In genomic region chr18:69992776-69993175, GRCh38 we compare ENCODE assay signal across 21 cellular contexts. TPM values are rescaled to one million over a fixed set of nuclear protein-coding genes. Genes with fewer than 3 reads are reported as not detected.
A peak's percentile ranks its signal among the peaks of the same experiment; 100 is the strongest.
DNase-seq lines count a peak whose midpoint lies in the region; ATAC-seq and TF ChIP-seq lines count a peak whose summit lies in the region.
"Had no signal": no experiment of that assay in that cellular context is flagged by ENCODE, and none has a peak within 500 bp of the region (broad histone marks: within the 10 kb centered on the region; RNA-seq: fewer than 3 reads in every experiment).

No MANE protein-coding gene starts in this region.

- TF ChIP-seq CTCF in AG10803 (conservative IDR thresholded peaks at IDR 0.05; ENCODE audit: low read length) (no peak), fibroblast of the aortic adventitia (IDR thresholded peaks at IDR 0.05; ENCODE audit: insufficient read depth, low read length) (no peak), BE2C (IDR thresholded peaks at IDR 0.05; ENCODE audit: low read depth, low read length) (no peak), vagina (IDR thresholded peaks at IDR 0.05) (no peak)

- CTCF ChIA-PET in activated naive CD4-positive, alpha-beta T cell treated with anti-CD3 and anti-CD28 coated beads for 36 hours (lab: Charles Lee), result interaction anchor here (1.3 kb wide), 1 partner anchor 24 kb away, joined by 3 read pairs; no protein-coding TSS in a partner anchor

- peaks cover 9% of the 10 kb centered on the region for H3K4me1 Mint-ChIP-seq in activated T-helper 17 cell treated with anti-CD3 and anti-CD28 coated beads, Interleukin-2, amount 50 U/mL, for 72 hours
- peaks cover 18% of the 10 kb centered on the region for H3K4me1 Mint-ChIP-seq in activated naive CD4-positive, alpha-beta T cell treated with anti-CD3 and anti-CD28 coated beads for 36 hours (ENCODE audit: low read depth)

- no peaks in the 10 kb centered on the region for H3K9me3 ChIP-seq in BE2C
- H3K9me3 ChIP-seq in vagina, result peaks cover 12% of the 10 kb centered on the region
- H3K9me3 ChIP-seq: A549, colonic mucosa, neutrophil, uterus had no signal

- no peaks in the 10 kb centered on the region for H3K27me3 ChIP-seq in BE2C
- H3K27me3 ChIP-seq in vagina, result no peaks in the 10 kb centered on the region
- H3K27me3 ChIP-seq: colonic mucosa, neutrophil, suprapubic skin, uterus had no signal

- no peak for TF ChIP-seq POLR2A in vagina (IDR thresholded peaks at IDR 0.05)

- H3K36me3 Mint-ChIP-seq in activated T-helper 17 cell treated with anti-CD3 and anti-CD28 coated beads, Interleukin-2, amount 50 U/mL, for 72 hours (ENCODE audit: low read depth), result peaks cover 18% of the 10 kb centered on the region
- peaks cover 56% of the 10 kb centered on the region for H3K36me3 Mint-ChIP-seq in activated naive CD4-positive, alpha-beta T cell treated with anti-CD3 and anti-CD28 coated beads for 36 hours (ENCODE audit: low read depth)

- H3K27me3 Mint-ChIP-seq in activated T-helper 17 cell treated with anti-CD3 and anti-CD28 coated beads, Interleukin-2, amount 50 U/mL, for 72 hours, result no peaks in the 10 kb centered on the region
- H3K27me3 Mint-ChIP-seq in activated naive CD4-positive, alpha-beta T cell treated with anti-CD3 and anti-CD28 coated beads for 36 hours (ENCODE audit: low read depth), result no peaks in the 10 kb centered on the region
- H3K27me3 Mint-ChIP-seq: activated CD4-positive, alpha-beta memory T cell treated with anti-CD3 and anti-CD28 coated beads for 36 hours; activated naive CD4-positive, alpha-beta T cell treated with anti-CD3 and anti-CD28 coated beads, Interleukin-2, amount 10 ng/mL, durations not matched to agents 7 days and 5 days; T-helper 17 cell had no signal

- H3K36me3 ChIP-seq in BE2C, result no peaks in the 10 kb centered on the region
- peaks cover 0 to 10% of the 10 kb centered on the region in 2 donors for H3K36me3 ChIP-seq in vagina
- H3K36me3 ChIP-seq: colonic mucosa, neutrophil, uterus had no signal

- no peak overlapping the region for H3K27ac Mint-ChIP-seq in activated T-helper 17 cell treated with anti-CD3 and anti-CD28 coated beads, Interleukin-2, amount 50 U/mL, for 72 hours
- no peak overlapping the region for H3K27ac Mint-ChIP-seq in activated naive CD4-positive, alpha-beta T cell treated with anti-CD3 and anti-CD28 coated beads for 36 hours
- H3K27ac Mint-ChIP-seq: activated CD4-positive, alpha-beta memory T cell treated with anti-CD3 and anti-CD28 coated beads for 36 hours; activated naive CD4-positive, alpha-beta T cell treated with anti-CD3 and anti-CD28 coated beads, Interleukin-2, amount 10 ng/mL, durations not matched to agents 7 days and 5 days; T-helper 17 cell had no signal

- no peak overlapping the region for H3K27ac ChIP-seq in vagina
- H3K27ac ChIP-seq: A549, C4-2B, colonic mucosa, neutrophil, suprapubic skin, uterus had no signal

- H3K4me3 ChIP-seq in AG10803 (ENCODE audit: low read length) (no peak overlapping the region), fibroblast of the aortic adventitia (ENCODE audit: low read depth, low read length) (no peak overlapping the region), BE2C (ENCODE audit: low read depth, low read length) (no peak overlapping the region), vagina (no peak overlapping the region)
- H3K4me3 ChIP-seq: A549, colonic mucosa, suprapubic skin, uterus had no signal

- H3K9me3 Mint-ChIP-seq in activated T-helper 17 cell treated with anti-CD3 and anti-CD28 coated beads, Interleukin-2, amount 50 U/mL, for 72 hours, result peaks cover 17% of the 10 kb centered on the region
- peaks cover 23% of the 10 kb centered on the region for H3K9me3 Mint-ChIP-seq in activated naive CD4-positive, alpha-beta T cell treated with anti-CD3 and anti-CD28 coated beads for 36 hours

- H3K4me3 Mint-ChIP-seq in activated T-helper 17 cell treated with anti-CD3 and anti-CD28 coated beads, Interleukin-2, amount 50 U/mL, for 72 hours, result no peak overlapping the region
- no peak overlapping the region for H3K4me3 Mint-ChIP-seq in activated naive CD4-positive, alpha-beta T cell treated with anti-CD3 and anti-CD28 coated beads for 36 hours
- H3K4me3 Mint-ChIP-seq: activated CD4-positive, alpha-beta memory T cell treated with anti-CD3 and anti-CD28 coated beads for 36 hours; activated naive CD4-positive, alpha-beta T cell treated with anti-CD3 and anti-CD28 coated beads, Interleukin-2, amount 10 ng/mL, durations not matched to agents 7 days and 5 days; T-helper 17 cell had no signal

- intact Hi-C loops in activated naive CD4-positive, alpha-beta T cell treated with anti-CD3 and anti-CD28 coated beads for 36 hours (cut with micrococcal nuclease), result no loop called here
- intact Hi-C loops in vagina (cut with DNase I), result no loop called here

- H3K4me1 ChIP-seq in BE2C (no peaks in the 10 kb centered on the region), vagina (no peaks in the 10 kb centered on the region)
- H3K4me1 ChIP-seq: colonic mucosa, suprapubic skin, uterus had no signal

- peak; percentile 44 for ATAC-seq in activated T-helper 17 cell treated with anti-CD3 and anti-CD28 coated beads, Interleukin-2, amount 50 U/mL, for 72 hours (replicated peaks)
- ATAC-seq: A549, T-helper 17 cell had no signal

- peak; percentile 35 for DNase-seq in AG10803 (ENCODE audit: low read depth)
- DNase-seq in HS-5 (ENCODE audit: low read depth), result peak; percentile 9
- DNase-seq in fibroblast of the aortic adventitia (ENCODE audit: low read depth), result peak; percentile 25
- DNase-seq in BE2C, result no peak
- DNase-seq in activated naive CD4-positive, alpha-beta T cell treated with anti-CD3 and anti-CD28 coated beads for 36 hours, result no peak
- DNase-seq in HuH-7.5 (ENCODE audit: low spot score), result no peak
- DNase-seq in vagina (ENCODE audit: extremely low spot score in 2 of 2), result no peak
- DNase-seq: activated CD4-positive, alpha-beta memory T cell treated with anti-CD3 and anti-CD28 coated beads for 36 hours; activated naive CD4-positive, alpha-beta T cell treated with anti-CD3 and anti-CD28 coated beads, Interleukin-2, amount 10 ng/mL, durations not matched to agents 7 days and 5 days; aorta; colonic mucosa; NCI-H1092 treated with DMSO at 0.1 percent for 48 hours; NCI-H2029 treated with DMSO at 0.1 percent for 48 hours; NCI-H524; T-helper 17 cell; uterus had no signal

RNA-seq across cellular contexts. Expression of gene CD226, which starts 45.1 kb away (rescaled TPM):
- 100 to 1,000 TPM; 136 to 146 TPM for total RNA-seq in activated T-helper 17 cell treated with anti-CD3 and anti-CD28 coated beads, Interleukin-2, amount 50 U/mL, for 72 hours
- total RNA-seq in fibroblast of the aortic adventitia (ENCODE audit: low replicate concordance), result 0.08 and 0.99 TPM in 2 replicates
- polyA plus RNA-seq in BE2C (2012; ENCODE audit: insufficient read depth, insufficient read length, low read depth), result 1.4 TPM
- 10 to 100 TPM; 19.4 to 19.9 TPM for total RNA-seq in activated naive CD4-positive, alpha-beta T cell treated with anti-CD3 and anti-CD28 coated beads for 36 hours
- 6.4 TPM for total RNA-seq in vagina

Comparison
In these comparisons a context has a peak if more than half of its experiments do, and no peak if none do; other contexts are left out.
1. DNase-seq: peak in AG10803 (single experiment), HS-5 (single experiment) and fibroblast of the aortic adventitia (single experiment); none in BE2C (single experiment), activated naive CD4-positive, alpha-beta T cell treated with anti-CD3 and anti-CD28 coated beads for 36 hours (single experiment), HuH-7.5 (single experiment) and vagina (0 of 2).
2. RNA of gene CD226, which starts 45.1 kb away (total RNA-seq): 136 to 146 TPM in activated T-helper 17 cell treated with anti-CD3 and anti-CD28 coated beads, Interleukin-2, amount 50 U/mL, for 72 hours; 19.4 to 19.9 TPM in activated naive CD4-positive, alpha-beta T cell treated with anti-CD3 and anti-CD28 coated beads for 36 hours, 6.4 TPM in vagina (single experiment) and 0.08 to 0.99 TPM in fibroblast of the aortic adventitia; every median in the first group is over 4 times any median in the second.